8 cellular contexts compared by ENCODE assay signal in genomic region chr9:134066546-134066922, GRCh38. TPM values are rescaled to one million over a fixed set of nuclear protein-coding genes. Genes with fewer than 3 reads are reported as not detected.
A peak's percentile ranks its signal among the peaks of the same experiment; 100 is the strongest.
DNase-seq lines count a peak whose midpoint lies in the region; ATAC-seq and TF ChIP-seq lines count a peak whose summit lies in the region.

No MANE protein-coding gene starts in this region.

- peak overlapping the region; percentile 83 for H3K27ac Mint-ChIP-seq in osteocyte (ENCODE audit: unreplicated experiment)

- H3K4me3 Mint-ChIP-seq in activated T-cell treated with anti-CD3 and anti-CD28 coated beads, Interleukin-2, amount 50 U/mL, for 4 hours, result peak overlapping the region; percentile 86
- peak overlapping the region; percentile 76 for H3K4me3 Mint-ChIP-seq in osteocyte (ENCODE audit: unreplicated experiment)

- H3K9me3 Mint-ChIP-seq in activated T-cell treated with anti-CD3 and anti-CD28 coated beads, Interleukin-2, amount 50 U/mL, for 4 hours, result no peaks in the 10 kb centered on the region
- H3K9me3 Mint-ChIP-seq in osteocyte (ENCODE audit: unreplicated experiment), result no peaks in the 10 kb centered on the region

- peaks cover 13% of the 10 kb centered on the region for H3K27me3 Mint-ChIP-seq in activated T-cell treated with anti-CD3 and anti-CD28 coated beads, Interleukin-2, amount 50 U/mL, for 4 hours (ENCODE audit: low read depth)
- H3K27me3 Mint-ChIP-seq in osteocyte (ENCODE audit: unreplicated experiment), result peaks cover 16% of the 10 kb centered on the region

- TF ChIP-seq POLR2A in Raji (IDR thresholded peaks at IDR 0.05; ENCODE audit: insufficient read depth, low read depth, low read length), result 0 out of 2 replicates have a peak, but pooled peaks have one; percentile 10

- H3K36me3 Mint-ChIP-seq in activated T-cell treated with anti-CD3 and anti-CD28 coated beads, Interleukin-2, amount 50 U/mL, for 4 hours (ENCODE audit: insufficient read depth), result peaks cover 3% of the 10 kb centered on the region
- peaks cover 4% of the 10 kb centered on the region for H3K36me3 Mint-ChIP-seq in osteocyte (ENCODE audit: unreplicated experiment)

- H3K4me1 Mint-ChIP-seq in activated T-cell treated with anti-CD3 and anti-CD28 coated beads, Interleukin-2, amount 50 U/mL, for 4 hours (ENCODE audit: low read depth), result peaks cover 42% of the 10 kb centered on the region
- peaks cover 33% of the 10 kb centered on the region for H3K4me1 Mint-ChIP-seq in osteocyte (ENCODE audit: unreplicated experiment)

- no peak for DNase-seq in activated T-cell treated with anti-CD3 and anti-CD28 coated beads, Interleukin-2, amount 50 U/mL, for 4 hours
- DNase-seq in activated T-cell treated with anti-CD3 and anti-CD28 coated beads, Interleukin-2, amount 50 U/mL, for 1 hour, result no peak
- DNase-seq in epithelial cell of proximal tubule (ENCODE audit: low read depth), result no peak
- DNase-seq in osteocyte (ENCODE audit: extremely low spot score, unreplicated experiment), result no peak
- no peak for DNase-seq in medulla oblongata (ENCODE audit: extremely low spot score)
- DNase-seq in stimulated activated CD4-positive, alpha-beta T cell treated with anti-CD3 and anti-CD28 coated beads, Interleukin-4, amount 100 ng/mL, for 4 hours, result no peak
- DNase-seq in putamen (ENCODE audit: low spot score), result no peak

- TF ChIP-seq CTCF in epithelial cell of proximal tubule (conservative IDR thresholded peaks at IDR 0.05; ENCODE audit: low read depth, low read length) (no peak), osteocyte (IDR thresholded peaks at IDR 0.05) (no peak)

- ATAC-seq in activated T-cell treated with anti-CD3 and anti-CD28 coated beads, Interleukin-2, amount 50 U/mL, for 4 hours, result no peak

- H3K4me3 ChIP-seq in epithelial cell of proximal tubule (ENCODE audit: low read depth, low read length), result peak overlapping the region; percentile 95

RNA-seq across cellular contexts. Expression of gene BRD3, which starts 1.3 kb away (rescaled TPM):
- total RNA-seq in activated T-cell treated with anti-CD3 and anti-CD28 coated beads, Interleukin-2, amount 50 U/mL, for 4 hours, result 10 to 100 TPM; 29.3 to 38.2 (median 32.4) TPM
- total RNA-seq in epithelial cell of proximal tubule (16.6 and 19.9 TPM in 2 replicates), osteocyte (56.2 and 63.8 TPM in 2 replicates)

RNA-seq across cellular contexts. Expression of gene BRD3OS, which starts 41.3 kb away (rescaled TPM):
- total RNA-seq in activated T-cell treated with anti-CD3 and anti-CD28 coated beads, Interleukin-2, amount 50 U/mL, for 4 hours, result 10 to 100 TPM; 11.9 to 15.5 (median 13.9) TPM
- total RNA-seq in epithelial cell of proximal tubule (14.1 and 22.7 TPM in 2 replicates), osteocyte (19.9 and 22.0 TPM in 2 replicates)
